In genomic region chr1:178540204-178540603, GRCh38 we compare ENCODE assay signal across 29 cellular contexts. TPM values are rescaled to one million over a fixed set of nuclear protein-coding genes. Genes with fewer than 3 reads are reported as not detected.
DNase-seq lines count a peak whose midpoint lies in the region; ATAC-seq, FAIRE-seq and TF ChIP-seq lines count a peak whose summit lies in the region.
"Had no signal": no experiment of that assay in that cellular context is flagged by ENCODE, and none has a peak within 500 bp of the region (broad histone marks: within the 10 kb centered on the region; RNA-seq: fewer than 3 reads in every experiment).

No MANE protein-coding gene starts in this region.

- no peaks in the 10 kb centered on the region for H3K36me3 ChIP-seq in prostate gland
- no peaks in the 10 kb centered on the region for H3K36me3 ChIP-seq in H7 (replicated peaks; ENCODE audit: control insufficient read depth, insufficient read depth, low read length)
- H3K36me3 ChIP-seq: ovary, thoracic aorta, vagina had no signal

- FAIRE-seq in A549 (lab: Jason Lieb, UNC) (no peak), D721Med (lab: Jason Lieb, UNC) (peak; percentile 6)
- FAIRE-seq: G401.6, GM18507, H1 had no signal

- no peak overlapping the region for H3K27ac Mint-ChIP-seq in T-helper 17 cell
- H3K27ac Mint-ChIP-seq: activated CD4-positive, alpha-beta memory T cell treated with anti-CD3 and anti-CD28 coated beads, Interleukin-2, amount 10 ng/mL, durations not matched to agents 7 days and 5 days; activated naive CD8-positive, alpha-beta T cell treated with anti-CD3 and anti-CD28 coated beads, Interleukin-2, amount 50 U/mL, for 24 hours; CD14-positive monocyte; T-helper 2 cell treated with Interferon-gamma antibody and Interleukin-4, amounts not matched to agents 5 μg/mL and 100 μg/mL, for 36 hours had no signal

- peak overlapping the region; percentile 17 to 98; a peak in 3 of 6 replicates for H3K27ac ChIP-seq in A549
- no peak overlapping the region for H3K27ac ChIP-seq in prostate gland
- H3K27ac ChIP-seq: ovary, RWPE1, SK-N-MC, thoracic aorta, vagina had no signal

- TF ChIP-seq POLR2A in A549 (IDR thresholded peaks at IDR 0.05; ENCODE audit: low read length) (no peak), prostate gland (IDR thresholded peaks at IDR 0.05) (no peak)

- DNase-seq in A549 (ENCODE audit: low read depth in 1 of 2, low spot score in 1 of 2) (no peak), D721Med (ENCODE audit: insufficient read length, low spot score) (no peak), T-helper 17 cell (no peak), myocyte (ENCODE audit: low read depth) (peak; percentile 50), prostate gland (ENCODE audit: low spot score) (no peak), H7 (no peak)
- DNase-seq in activated T-cell treated with anti-CD3 and anti-CD28 coated beads, Interleukin-2, amount 50 U/mL, for 1 hour = no peak
- DNase-seq: activated CD4-positive, alpha-beta memory T cell treated with anti-CD3 and anti-CD28 coated beads, Interleukin-2, amount 10 ng/mL, durations not matched to agents 7 days and 5 days; activated CD4-positive, CD25-positive, alpha-beta regulatory T cell; activated effector memory CD4-positive, alpha-beta T cell treated with anti-CD3 and anti-CD28 coated beads, Interleukin-2, amount 50 U/mL, for 16 hours; activated naive CD8-positive, alpha-beta T cell treated with anti-CD3 and anti-CD28 coated beads, Interleukin-2, amount 50 U/mL, for 24 hours; activated T-cell treated with anti-CD3 and anti-CD28 coated beads for 4 hours; NCI-H187; right cardiac atrium; stimulated activated CD4-positive, alpha-beta T cell treated with anti-CD3 and anti-CD28 coated beads, Interleukin-15, amount 100 ng/mL, for 24 hours; stimulated activated naive CD8-positive, alpha-beta T cell treated with anti-CD3 and anti-CD28 coated beads, Interleukin-15, Interleukin-2, amounts not matched to agents 100 U/mL and 50 U/mL, for 24 hours had no signal

- H3K27me3 Mint-ChIP-seq in T-helper 17 cell = no peaks in the 10 kb centered on the region
- H3K27me3 Mint-ChIP-seq: activated CD4-positive, alpha-beta memory T cell treated with anti-CD3 and anti-CD28 coated beads, Interleukin-2, amount 10 ng/mL, durations not matched to agents 7 days and 5 days; activated naive CD8-positive, alpha-beta T cell treated with anti-CD3 and anti-CD28 coated beads, Interleukin-2, amount 50 U/mL, for 24 hours had no signal

- POLR2A ChIA-PET in A549 (lab: Yijun Ruan, JAX) = no interaction called here

- H3K4me3 ChIP-seq in A549 (no peak overlapping the region), prostate gland (no peak overlapping the region), H7 (ENCODE audit: insufficient read depth, low read depth, low read length) (no peak overlapping the region)
- H3K4me3 ChIP-seq: ovary, SK-N-MC, thoracic aorta, vagina had no signal

- H3K4me1 ChIP-seq in A549 (peaks cover 62% of the 10 kb centered on the region), prostate gland (replicated peaks) (no peaks in the 10 kb centered on the region)

- peak overlapping the region; percentile 81 for H3K4me2 ChIP-seq in A549

- peak overlapping the region; percentile 25 for H3K4me3 Mint-ChIP-seq in T-helper 17 cell
- H3K4me3 Mint-ChIP-seq: activated CD4-positive, alpha-beta memory T cell treated with anti-CD3 and anti-CD28 coated beads, Interleukin-2, amount 10 ng/mL, durations not matched to agents 7 days and 5 days; activated naive CD8-positive, alpha-beta T cell treated with anti-CD3 and anti-CD28 coated beads, Interleukin-2, amount 50 U/mL, for 24 hours; CD14-positive monocyte; T-helper 2 cell treated with Interferon-gamma antibody and Interleukin-4, amounts not matched to agents 5 μg/mL and 100 μg/mL, for 36 hours had no signal

- 68% methylated on average over 6 of the region's 6 CpGs for WGBS in A549 (ENCODE audit: missing lambda C conversion rate)
- 76% methylated on average over 6 of the region's 6 CpGs for WGBS in prostate gland

- TF ChIP-seq CTCF in A549 (IDR thresholded peaks at IDR 0.05) (no peak), D721Med (IDR thresholded peaks at IDR 0.05; ENCODE audit: insufficient read depth, missing control alignments) (no peak), prostate gland (IDR thresholded peaks at IDR 0.05) (no peak)

- H3K36me3 Mint-ChIP-seq in T-helper 17 cell (ENCODE audit: low read depth) = no peaks in the 10 kb centered on the region
- H3K36me3 Mint-ChIP-seq: CD14-positive monocyte had no signal

- no peak for TF ChIP-seq RAD21 in A549 (conservative IDR thresholded peaks at IDR 0.05 in 1 of 2, IDR thresholded peaks at IDR 0.05 in 1 of 2)

- H3K4me1 Mint-ChIP-seq in T-helper 17 cell = peaks cover 12% of the 10 kb centered on the region

- no peak for ATAC-seq in A549
- ATAC-seq in T-helper 17 cell = no peak
- no peak for ATAC-seq in HG02759 (IDR thresholded peaks at IDR 0.05; ENCODE audit: unreplicated experiment)
- ATAC-seq: activated naive CD8-positive, alpha-beta T cell treated with anti-CD3 and anti-CD28 coated beads, Interleukin-2, amount 50 U/mL, for 24 hours; right cardiac atrium; stimulated activated naive CD8-positive, alpha-beta T cell treated with anti-CD3 and anti-CD28 coated beads, Interleukin-15, Interleukin-2, amounts not matched to agents 100 U/mL and 50 U/mL, for 24 hours had no signal

- H3K27me3 ChIP-seq in prostate gland (replicated peaks; ENCODE audit: insufficient read depth) = no peaks in the 10 kb centered on the region
- H3K27me3 ChIP-seq in H7 (ENCODE audit: control insufficient read depth, insufficient read depth, low read length) = no peaks in the 10 kb centered on the region; the same call in 1 of the 2 replicates
- H3K27me3 ChIP-seq: ovary, vagina had no signal

- no peaks in the 10 kb centered on the region for H3K9me3 ChIP-seq in A549
- no peaks in the 10 kb centered on the region for H3K9me3 ChIP-seq in T-helper 17 cell (ENCODE audit: control insufficient read depth, low read length, poor library complexity, severe bottlenecking)
- no peaks in the 10 kb centered on the region for H3K9me3 ChIP-seq in prostate gland
- H3K9me3 ChIP-seq: ovary, thoracic aorta, vagina had no signal

- CTCF ChIA-PET in A549 (lab: Yijun Ruan, JAX) = interaction anchor here (0.7 to 18.9 kb wide), 11 partner anchors 9 to 581 kb away, joined by 3 to 352 read pairs (median 5); no protein-coding TSS in a partner anchor

- intact Hi-C loops in prostate gland (cut with DNase I) = no loop called here

- no peak for TF ChIP-seq EP300 in A549 (IDR thresholded peaks at IDR 0.05)

TF ChIP-seq in A549, 52 proteins besides CTCF, POLR2A, EP300 and RAD21:
- TF ChIP-seq NPAS2 (CRISPR knock-in tag; IDR thresholded peaks at IDR 0.05; ENCODE audit: borderline replicate concordance) (no peak), USF2 (IDR thresholded peaks at IDR 0.05) (no peak), MYC (IDR thresholded peaks at IDR 0.05; ENCODE audit: borderline replicate concordance, low read length) (no peak), MAFK (IDR thresholded peaks at IDR 0.05; ENCODE audit: partially characterized antibody) (no peak), HEYL (CRISPR knock-in tag; IDR thresholded peaks at IDR 0.05) (no peak), ZNF302 (CRISPR knock-in tag; IDR thresholded peaks at IDR 0.05) (no peak), CBX8 (IDR thresholded peaks at IDR 0.05) (no peak), ESRRA (IDR thresholded peaks at IDR 0.05; ENCODE audit: borderline replicate concordance, low read length) (no peak), NR3C1 (IDR thresholded peaks at IDR 0.05) (no peak), EHMT2 (IDR thresholded peaks at IDR 0.05; ENCODE audit: low read depth) (no peak), ZSCAN20 (CRISPR knock-in tag; IDR thresholded peaks at IDR 0.05) (no peak), SREBF2 (IDR thresholded peaks at IDR 0.05) (no peak), SMC3 (IDR thresholded peaks at IDR 0.05) (no peak), CHD2 (IDR thresholded peaks at IDR 0.05; ENCODE audit: low read length, partially characterized antibody) (no peak)

RNA-seq across cellular contexts. Expression of gene TEX35, which starts 27.3 kb away (rescaled TPM):
- polyA plus RNA-seq in A549 (2011; rRNA removed) (not detected in 2 replicates), A549 (2017; fragmentation: RNase III; extraction: RNeasy Plus Mini Kit Qiagen cat#74134 plus additional on column Dnase treatment) (0.05 TPM in 1 of 3 replicates, not detected in the others)
- polyA plus RNA-seq in A549 (2012; cell fraction: cytosol; rRNA removed) = 0.03 and 0.06 TPM in 2 replicates
- 0.05 TPM in 1 of 2 replicates, not detected in the other for polyA plus RNA-seq in A549 (2012; cell fraction: nucleus; rRNA removed)
- polyA minus RNA-seq in A549 (2011; rRNA and poly(A)+ RNA removed) = 0.19 TPM in 1 of 2 replicates, not detected in the other
- total RNA-seq in T-helper 17 cell (not detected), myocyte (not detected in 2 replicates), prostate gland (1 to 10 TPM in 1 of 2 donors, not detected in 1; 3.0 TPM)
- not detected for polyA plus RNA-seq in myocyte (2012)
- total RNA-seq in H7 (2014; rRNA removed; shearing (Covaris generic)) = not detected in 2 replicates
- total RNA-seq: activated CD4-positive, alpha-beta memory T cell treated with anti-CD3 and anti-CD28 coated beads, Interleukin-2, amount 10 ng/mL, durations not matched to agents 7 days and 5 days; cerebellum; H1; ovary; thoracic aorta; vagina had no signal
- polyA plus RNA-seq: CD14-positive monocyte, ovary had no signal

RNA-seq across cellular contexts. Expression of gene CLEC20A, which starts 43.4 kb away (rescaled TPM):
- polyA plus RNA-seq in A549 (2011; rRNA removed) = not detected in 2 replicates
- polyA plus RNA-seq in A549 (2012; cell fraction: cytosol; rRNA removed) = not detected in 2 replicates
- not detected in 2 replicates for polyA plus RNA-seq in A549 (2012; cell fraction: nucleus; rRNA removed)
- polyA plus RNA-seq in A549 (2017; fragmentation: RNase III; extraction: RNeasy Plus Mini Kit Qiagen cat#74134 plus additional on column Dnase treatment) = not detected in 3 replicates
- not detected in 2 replicates for polyA minus RNA-seq in A549 (2011; rRNA and poly(A)+ RNA removed)
- total RNA-seq in T-helper 17 cell = not detected
- total RNA-seq in myocyte = not detected in 2 replicates
- not detected for polyA plus RNA-seq in myocyte (2012)
- total RNA-seq in prostate gland = not detected
- not detected in 2 replicates for total RNA-seq in H7 (2014; rRNA removed; shearing (Covaris generic))
- total RNA-seq: activated CD4-positive, alpha-beta memory T cell treated with anti-CD3 and anti-CD28 coated beads, Interleukin-2, amount 10 ng/mL, durations not matched to agents 7 days and 5 days; cerebellum; H1; LHCN-M2; ovary; vagina had no signal
- polyA plus RNA-seq: CD14-positive monocyte, H1, ovary had no signal

Comparison
In these comparisons a context has a peak if more than half of its experiments do, and no peak if none do; other contexts are left out.
1. H3K27ac ChIP-seq: peak in A549 (2 of 2); none in prostate gland (0 of 2).